1 cellular context compared by ENCODE assay signal in genomic region chr19:1150333-1151036, GRCh38.
TF ChIP-seq lines count a peak whose summit lies in the region.

No MANE protein-coding gene starts in this region.

TF ChIP-seq in HepG2, 621 proteins besides CTCF, POLR2A, EP300 and RAD21:
- TF ChIP-seq AGO2 (optimal IDR thresholded peaks at IDR 0.05; ENCODE audit: low read depth, low read length) = peak; percentile 57
- no peak for TF ChIP-seq ZHX1 (CRISPR knock-in tag; IDR thresholded peaks at IDR 0.05; ENCODE audit: low read depth)
